Comparison of ENCODE assay signal across 19 cellular contexts in genomic region chr12:25792031-25792430, GRCh38.
"Had no signal": no experiment of that assay in that cellular context is flagged by ENCODE, and none has a peak within 500 bp of the region (broad histone marks: within the 10 kb centered on the region; RNA-seq: fewer than 3 reads in every experiment).

No MANE protein-coding gene starts in this region.

- H3K27ac Mint-ChIP-seq: activated CD8-positive, alpha-beta T cell treated with anti-CD3 and anti-CD28 coated beads, Interleukin-2, amount 10 ng/mL, durations not matched to agents 7 days and 5 days; activated T-helper 1 cell treated with anti-CD3 and anti-CD28 coated beads, Interleukin-12 subunit alpha, Interleukin-12 subunit beta, Interleukin-2, Interleukin-4 antibody, amounts not matched to agents 30 ng/mL and 10 ng/mL and 1 ng/mL, durations not matched to agents 14 hours and 24 hours and 36 hours; natural killer cell treated with Interleukin-12 subunit alpha and Interleukin-12 subunit beta and Interleukin-15 and Interleukin-18, amount 100 ng/mL, for 72 hours; T-cell had no signal

- H3K36me3 Mint-ChIP-seq: natural killer cell treated with Interleukin-12 subunit alpha and Interleukin-12 subunit beta and Interleukin-15 and Interleukin-18, amount 100 ng/mL, for 72 hours; T-cell had no signal

- ATAC-seq: activated CD8-positive, alpha-beta T cell treated with anti-CD3 and anti-CD28 coated beads, Interleukin-2, amount 10 ng/mL, durations not matched to agents 7 days and 5 days; gastrocnemius medialis; heart right ventricle; natural killer cell treated with Interleukin-12 subunit alpha and Interleukin-12 subunit beta and Interleukin-15 and Interleukin-18, amount 100 ng/mL, for 72 hours; psoas muscle; sciatic nerve; T-cell had no signal

- H3K4me3 ChIP-seq: esophagus squamous epithelium, gastrocnemius medialis, heart right ventricle, left ventricle myocardium inferior, psoas muscle had no signal

- H3K27me3 Mint-ChIP-seq: T-cell had no signal

- H3K4me3 Mint-ChIP-seq: activated CD8-positive, alpha-beta T cell treated with anti-CD3 and anti-CD28 coated beads, Interleukin-2, amount 10 ng/mL, durations not matched to agents 7 days and 5 days; activated T-helper 1 cell treated with anti-CD3 and anti-CD28 coated beads, Interleukin-12 subunit alpha, Interleukin-12 subunit beta, Interleukin-2, Interleukin-4 antibody, amounts not matched to agents 30 ng/mL and 10 ng/mL and 1 ng/mL, durations not matched to agents 14 hours and 24 hours and 36 hours; natural killer cell treated with Interleukin-12 subunit alpha and Interleukin-12 subunit beta and Interleukin-15 and Interleukin-18, amount 100 ng/mL, for 72 hours; T-cell had no signal

- DNase-seq: activated CD4-positive, alpha-beta T cell treated with anti-CD3 and anti-CD28 coated beads for 4 hours; activated CD8-positive, alpha-beta T cell treated with anti-CD3 and anti-CD28 coated beads, Interleukin-2, amount 10 ng/mL, durations not matched to agents 7 days and 5 days; activated naive CD4-positive, alpha-beta T cell; esophagus squamous epithelium; gastrocnemius medialis; heart right ventricle; islet precursor cell; left ventricle myocardium inferior; mesenchymal stem cell; nucleus accumbens; psoas muscle; stimulated activated CD4-positive, alpha-beta T cell treated with anti-CD3 and anti-CD28 coated beads, Interleukin-2, amount 100 ng/mL, for 24 hours; stimulated activated naive CD4-positive, alpha-beta T cell; substantia nigra; T-cell; T1000 had no signal

- H3K4me1 Mint-ChIP-seq: T-cell had no signal

- H3K9me3 Mint-ChIP-seq: activated T-helper 1 cell treated with anti-CD3 and anti-CD28 coated beads, Interleukin-12 subunit alpha, Interleukin-12 subunit beta, Interleukin-2, Interleukin-4 antibody, amounts not matched to agents 30 ng/mL and 10 ng/mL and 1 ng/mL, durations not matched to agents 14 hours and 24 hours and 36 hours; natural killer cell treated with Interleukin-12 subunit alpha and Interleukin-12 subunit beta and Interleukin-15 and Interleukin-18, amount 100 ng/mL, for 72 hours; T-cell had no signal
